ENCODE assay signal across 20 cellular contexts in genomic region chr17:54111576-54111975, GRCh38.
"Had no signal": no experiment of that assay in that cellular context is flagged by ENCODE, and none has a peak within 500 bp of the region (broad histone marks: within the 10 kb centered on the region; RNA-seq: fewer than 3 reads in every experiment).

No MANE protein-coding gene starts in this region.

- DNase-seq: naive thymus-derived CD4-positive, alpha-beta T cell; natural killer cell; pancreas; right cardiac atrium; right lobe of liver; sigmoid colon; small intestine; stimulated activated CD4-positive, alpha-beta T cell treated with anti-CD3 and anti-CD28 coated beads, Interleukin-15, amount 100 ng/mL, for 24 hours; stimulated activated CD4-positive, alpha-beta T cell treated with anti-CD3 and anti-CD28 coated beads, Interleukin-2, amount 100 ng/mL, for 24 hours; stimulated activated CD4-positive, alpha-beta T cell treated with anti-CD3 and anti-CD28 coated beads, Interleukin-2, amount 100 ng/mL, for 48 hours; stimulated activated CD4-positive, alpha-beta T cell treated with anti-CD3 and anti-CD28 coated beads, Interleukin-4, amount 100 ng/mL, for 24 hours; stimulated activated naive B cell treated with anti-CD40 and anti-IgM and Interleukin-4, amounts not matched to agents 10 μg/mL and 1 μg/mL and 100 μg/mL, for 72 hours; stimulated activated naive CD4-positive, alpha-beta T cell treated with Interleukin-2 at 50 U/mL for 16 hours; stomach; testis; tibial artery; transverse colon; upper lobe of right lung; uterus had no signal

- ATAC-seq: naive thymus-derived CD4-positive, alpha-beta T cell; natural killer cell; pancreas; right cardiac atrium; right lobe of liver; stimulated activated effector memory CD8-positive, alpha-beta T cell treated with anti-CD3 and anti-CD28 coated beads, Interleukin-12 subunit alpha, Interleukin-12 subunit beta, amount 100 ng/mL, for 72 hours; stimulated activated naive B cell treated with anti-CD40 and anti-IgM and Interleukin-4, amounts not matched to agents 10 μg/mL and 1 μg/mL and 100 μg/mL, for 72 hours; upper lobe of right lung had no signal
